9 cellular contexts compared by ENCODE assay signal in genomic region chr10:103736763-103737162, GRCh38.
DNase-seq lines count a peak whose midpoint lies in the region; TF ChIP-seq lines count a peak whose summit lies in the region.
"Had no signal": no experiment of that assay in that cellular context is flagged by ENCODE, and none has a peak within 500 bp of the region (broad histone marks: within the 10 kb centered on the region; RNA-seq: fewer than 3 reads in every experiment).

No MANE protein-coding gene starts in this region.

- CTCF ChIA-PET in MCF 10A (lab: Yijun Ruan, JAX) = interaction anchor here (1.5 to 5.4 kb wide), 4 partner anchors 15 to 122 kb away, joined by 3 to 22 read pairs (median 7); no protein-coding TSS in a partner anchor

- DNase-seq in activated CD4-positive, alpha-beta T cell treated with anti-CD3 and anti-CD28 coated beads for 48 hours = peak; percentile 37
- DNase-seq in activated CD4-positive, alpha-beta T cell treated with anti-CD3 and anti-CD28 coated beads, Interleukin-2, amount 50 U/mL, for 48 hours = no peak
- DNase-seq in NCI-H146 treated with DMSO at 0.1 percent for 48 hours (lab: John Stamatoyannopoulos, UW; ENCODE audit: unreplicated experiment) (peak; percentile 28), MCF 10A (ENCODE audit: unreplicated experiment) (peak; percentile 72), retinal pigment epithelial cell (ENCODE audit: low read depth) (no peak), NCI-H446 treated with DMSO at 0.1 percent for 48 hours (lab: John Stamatoyannopoulos, UW) (no peak), right atrium auricular region (ENCODE audit: low spot score) (no peak)
- no peak for DNase-seq in activated CD4-positive, CD25-positive, alpha-beta regulatory T cell treated with anti-CD3 and anti-CD28 coated beads, Interleukin-2, amount 50 U/mL, for 72 hours

- H3K36me3 Mint-ChIP-seq in MCF 10A (ENCODE audit: insufficient read depth, unreplicated experiment) = no peaks in the 10 kb centered on the region
- H3K36me3 Mint-ChIP-seq: CD4-positive, CD25-positive, alpha-beta regulatory T cell had no signal

- H3K27me3 ChIP-seq in right atrium auricular region = no peaks in the 10 kb centered on the region

- H3K4me1 ChIP-seq in right atrium auricular region = peaks cover 0 to 26% of the 10 kb centered on the region in 2 donors

- intact Hi-C loops in MCF 10A (cut with micrococcal nuclease) = no loop called here

- no peaks in the 10 kb centered on the region for H3K27me3 Mint-ChIP-seq in MCF 10A (ENCODE audit: insufficient read depth, unreplicated experiment)
- H3K27me3 Mint-ChIP-seq: CD4-positive, CD25-positive, alpha-beta regulatory T cell had no signal

- no peaks in the 10 kb centered on the region for H3K9me3 ChIP-seq in right atrium auricular region

- H3K36me3 ChIP-seq in right atrium auricular region = no peaks in the 10 kb centered on the region

- H3K4me1 Mint-ChIP-seq in MCF 10A (ENCODE audit: insufficient read depth, unreplicated experiment) = peaks cover 15% of the 10 kb centered on the region

- no peak for TF ChIP-seq CTCF in MCF 10A (IDR thresholded peaks at IDR 0.05; ENCODE audit: unreplicated experiment)
- peak; percentile 20 for TF ChIP-seq CTCF in retinal pigment epithelial cell (conservative IDR thresholded peaks at IDR 0.05; ENCODE audit: low read depth, low read length)
- TF ChIP-seq CTCF in right atrium auricular region (IDR thresholded peaks at IDR 0.05) = no peak

- POLR2A ChIA-PET in MCF 10A (lab: Yijun Ruan, JAX) = interaction anchor here (0.9 to 1.5 kb wide), 2 partner anchors 12 to 21 kb away, joined by 3 to 4 read pairs; no protein-coding TSS in a partner anchor

- H3K4me3 ChIP-seq in retinal pigment epithelial cell (ENCODE audit: low read length) (no peak overlapping the region), right atrium auricular region (no peak overlapping the region)

- H3K27ac ChIP-seq in right atrium auricular region = no peak overlapping the region

- no peak overlapping the region for H3K27ac Mint-ChIP-seq in MCF 10A (ENCODE audit: low read depth, unreplicated experiment)

- BruUV-seq in MCF 10A (replicated peaks; lab: Mats Ljungman, UMichigan) = no TSS peak

- no peaks in the 10 kb centered on the region for H3K9me3 Mint-ChIP-seq in MCF 10A (ENCODE audit: unreplicated experiment)

- H3K4me3 Mint-ChIP-seq in MCF 10A (ENCODE audit: unreplicated experiment) = no peak overlapping the region
- H3K4me3 Mint-ChIP-seq: CD4-positive, CD25-positive, alpha-beta regulatory T cell had no signal

Comparison
In these comparisons a context has a peak if more than half of its experiments do, and no peak if none do; other contexts are left out.
1. DNase-seq: peak in activated CD4-positive, alpha-beta T cell treated with anti-CD3 and anti-CD28 coated beads for 48 hours (single experiment), NCI-H146 treated with DMSO at 0.1 percent for 48 hours (single experiment) and MCF 10A (single experiment); none in activated CD4-positive, alpha-beta T cell treated with anti-CD3 and anti-CD28 coated beads, Interleukin-2, amount 50 U/mL, for 48 hours (0 of 2), retinal pigment epithelial cell (single experiment), NCI-H446 treated with DMSO at 0.1 percent for 48 hours (single experiment), right atrium auricular region (single experiment) and activated CD4-positive, CD25-positive, alpha-beta regulatory T cell treated with anti-CD3 and anti-CD28 coated beads, Interleukin-2, amount 50 U/mL, for 72 hours (single experiment).